Comparison of ENCODE assay signal across 8 cellular contexts in the genomic region with DNA sequence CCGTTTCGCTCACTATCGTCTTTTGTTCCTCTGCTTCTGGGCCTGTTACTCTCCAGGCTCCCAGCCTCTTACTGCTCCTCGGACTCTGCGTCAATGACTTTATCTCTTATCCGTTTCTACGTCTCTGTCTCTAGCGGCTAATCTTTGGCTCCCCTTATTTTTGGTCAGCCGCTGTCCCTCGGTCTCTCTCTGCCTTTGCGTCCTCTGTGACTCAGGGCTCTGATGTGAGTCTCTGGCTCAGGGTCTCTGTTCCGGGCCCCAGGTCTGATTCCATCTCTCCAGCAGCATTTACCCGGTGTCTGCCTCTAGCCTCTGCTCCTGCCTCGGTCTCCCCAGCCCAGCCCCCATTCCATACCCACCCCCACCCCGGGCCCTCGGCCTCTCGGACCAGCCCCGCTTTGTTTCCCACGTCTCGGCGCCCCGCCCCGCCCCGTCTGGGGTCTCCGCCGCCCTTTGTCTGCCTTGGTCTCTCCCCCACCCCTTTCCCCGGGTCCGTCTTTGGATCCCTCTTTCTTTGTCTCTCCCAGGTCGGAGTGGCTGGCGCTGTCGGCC. TPM values are rescaled to one million over a fixed set of nuclear protein-coding genes. Genes with fewer than 3 reads are reported as not detected.
DNase-seq lines count a peak whose midpoint lies in the region; ATAC-seq and TF ChIP-seq lines count a peak whose summit lies in the region.

No MANE protein-coding gene starts in this region.

- intact Hi-C loops in CD8-positive, alpha-beta T cell (cut with DNase I, micrococcal nuclease): loop anchor here (1.0 to 2.0 kb wide), 5 partner anchors 12 to 24 kb away; partner anchors contain the start of genes SEPTIN1 (in 2 of the 2) and TBC1D10B (in 1 of the 2)
- intact Hi-C loops in dendritic cell treated with granulocyte-macrophage colony-stimulating factor and Interleukin-4, amounts not matched to agents 40 ng/mL and 50 ng/mL, for 4 days (cut with micrococcal nuclease): no loop called here

- peaks cover 21% of the 10 kb centered on the region for H3F3A ChIP-seq in MM.1S (ENCODE audit: insufficient read depth, low read length)

- peaks cover 24% of the 10 kb centered on the region for H3K36me3 Mint-ChIP-seq in CD8-positive, alpha-beta T cell
- H3K36me3 Mint-ChIP-seq in dendritic cell treated with granulocyte-macrophage colony-stimulating factor and Interleukin-4, amounts not matched to agents 40 ng/mL and 50 ng/mL, for 4 days (ENCODE audit: low read depth): peaks cover 25% of the 10 kb centered on the region

- H3K79me2 ChIP-seq in MM.1S (ENCODE audit: low read length): peaks cover 25% of the 10 kb centered on the region

- H3K36me3 ChIP-seq in CD8-positive, alpha-beta T cell (ENCODE audit: insufficient read depth, low read length): no peaks in the 10 kb centered on the region
- 0 out of 2 replicates have a peak, but pooled peaks cover 2% of the 10 kb centered on the region for H3K36me3 ChIP-seq in MM.1S (replicated peaks; ENCODE audit: insufficient read depth, low read length)

- no peak for TF ChIP-seq CTCF in CD8-positive, alpha-beta T cell (IDR thresholded peaks at IDR 0.05)
- TF ChIP-seq CTCF in MM.1S (IDR thresholded peaks at IDR 0.05; ENCODE audit: low read length): no peak

- peaks cover 43% of the 10 kb centered on the region for H3K4me1 ChIP-seq in CD8-positive, alpha-beta T cell (ENCODE audit: insufficient read depth, low read length)
- H3K4me1 ChIP-seq in MM.1S (ENCODE audit: low read length): 0 out of 2 replicates have a peak, but pooled peaks cover 4% of the 10 kb centered on the region
- peaks cover 29% of the 10 kb centered on the region for H3K4me1 ChIP-seq in mononuclear cell (ENCODE audit: insufficient read depth, low read length)

- H3K9me3 Mint-ChIP-seq in CD8-positive, alpha-beta T cell: no peaks in the 10 kb centered on the region
- no peaks in the 10 kb centered on the region for H3K9me3 Mint-ChIP-seq in dendritic cell treated with granulocyte-macrophage colony-stimulating factor and Interleukin-4, amounts not matched to agents 40 ng/mL and 50 ng/mL, for 4 days

- H3K9me3 ChIP-seq in CD8-positive, alpha-beta T cell (ENCODE audit: low read length): no peaks in the 10 kb centered on the region
- H3K9me3 ChIP-seq in MM.1S (replicated peaks; ENCODE audit: insufficient read depth, low read length) (no peaks in the 10 kb centered on the region), mononuclear cell (ENCODE audit: low read depth, low read length) (no peaks in the 10 kb centered on the region)

- peaks cover 34% of the 10 kb centered on the region for H3K4me1 Mint-ChIP-seq in CD8-positive, alpha-beta T cell (ENCODE audit: low read depth)
- peaks cover 22% of the 10 kb centered on the region for H3K4me1 Mint-ChIP-seq in dendritic cell treated with granulocyte-macrophage colony-stimulating factor and Interleukin-4, amounts not matched to agents 40 ng/mL and 50 ng/mL, for 4 days (ENCODE audit: low read depth)

- peak overlapping the region; percentile 61; the same call in 1 of the 2 replicates for H3K9ac ChIP-seq in MM.1S (ENCODE audit: low read length)

- H3K4me2 ChIP-seq in MM.1S (ENCODE audit: low read depth, low read length): peak overlapping the region; percentile 86

- no peaks in the 10 kb centered on the region for H4K20me1 ChIP-seq in MM.1S (ENCODE audit: insufficient read depth, low read length)

- CTCF ChIA-PET in CD8-positive, alpha-beta T cell (lab: Charles Lee): interaction anchor here (0.7 to 7.3 kb wide), 7 partner anchors 12 to 36 kb away, joined by 3 to 46 read pairs (median 5); partner anchors contain the start of genes DCTPP1, SEPTIN1 and ZNF771

- no peaks in the 10 kb centered on the region for H3K27me3 Mint-ChIP-seq in CD8-positive, alpha-beta T cell (ENCODE audit: low read depth)
- peaks cover 31% of the 10 kb centered on the region for H3K27me3 Mint-ChIP-seq in dendritic cell treated with granulocyte-macrophage colony-stimulating factor and Interleukin-4, amounts not matched to agents 40 ng/mL and 50 ng/mL, for 4 days

- peak overlapping the region; percentile 91 for H2AFZ ChIP-seq in MM.1S (ENCODE audit: low read length)

- H3K4me3 ChIP-seq in CD8-positive, alpha-beta T cell (ENCODE audit: low read depth, low read length): peak overlapping the region; percentile 60
- H3K4me3 ChIP-seq in MM.1S (ENCODE audit: low read length): peak overlapping the region; percentile 97
- peak overlapping the region; percentile 58 for H3K4me3 ChIP-seq in mononuclear cell (ENCODE audit: low read length)

- peak overlapping the region; percentile 81 for H3K4me3 Mint-ChIP-seq in CD8-positive, alpha-beta T cell
- H3K4me3 Mint-ChIP-seq in dendritic cell treated with granulocyte-macrophage colony-stimulating factor and Interleukin-4, amounts not matched to agents 40 ng/mL and 50 ng/mL, for 4 days: peak overlapping the region; percentile 80

- ATAC-seq in CD8-positive, alpha-beta T cell: no peak
- ATAC-seq in HG02884 (IDR thresholded peaks at IDR 0.05; ENCODE audit: unreplicated experiment): no peak
- no peak for ATAC-seq in GM18519 (IDR thresholded peaks at IDR 0.05; ENCODE audit: low FRiP score, unreplicated experiment)

- peak overlapping the region; percentile 40 for H3K27ac ChIP-seq in CD8-positive, alpha-beta T cell (ENCODE audit: low read depth, low read length)
- H3K27ac ChIP-seq in MM.1S (ENCODE audit: low read length): no peak overlapping the region

- POLR2A ChIA-PET in CD8-positive, alpha-beta T cell (lab: Charles Lee): interaction anchor here (0.9 to 5.5 kb wide), 9 partner anchors 12 to 329 kb away, joined by 3 to 65 read pairs (median 8); partner anchors contain the start of genes ALDOA, SEPTIN1, TBC1D10B and ZNF771

- H3K27me3 ChIP-seq in CD8-positive, alpha-beta T cell (ENCODE audit: insufficient read depth, low read length): no peaks in the 10 kb centered on the region
- H3K27me3 ChIP-seq in MM.1S (replicated peaks; ENCODE audit: insufficient read depth, low read length) (no peaks in the 10 kb centered on the region), mononuclear cell (ENCODE audit: insufficient read depth, low read length) (no peaks in the 10 kb centered on the region)

- peak overlapping the region; percentile 42 for H3K27ac Mint-ChIP-seq in CD8-positive, alpha-beta T cell
- peak overlapping the region; percentile 84 for H3K27ac Mint-ChIP-seq in dendritic cell treated with granulocyte-macrophage colony-stimulating factor and Interleukin-4, amounts not matched to agents 40 ng/mL and 50 ng/mL, for 4 days

- no peak for DNase-seq in CD8-positive, alpha-beta T cell
- DNase-seq in MM.1S (no peak), HPDE6-E6E7 (ENCODE audit: extremely low spot score) (no peak)
- no peak for DNase-seq in effector CD8-positive, alpha-beta T cell (lab: John Stamatoyannopoulos, UW)

- no peaks in the 10 kb centered on the region for H3K9me2 ChIP-seq in MM.1S (replicated peaks; ENCODE audit: insufficient read depth, low read length)

RNA-seq across cellular contexts. Expression of gene ZNF48, which starts 0.5 kb away (rescaled TPM):
- 1 to 10 TPM; 2.3 to 2.4 TPM for total RNA-seq in CD8-positive, alpha-beta T cell
- total RNA-seq in mononuclear cell: 3.8 TPM

RNA-seq across cellular contexts. Expression of gene SEPTIN1, which starts 12.3 kb away (rescaled TPM):
- 100 to 1,000 TPM; 147 to 150 TPM for total RNA-seq in CD8-positive, alpha-beta T cell
- 38.7 TPM for total RNA-seq in mononuclear cell

RNA-seq across cellular contexts. Expression of gene ZNF771, which starts 12.7 kb away (rescaled TPM):
- under 1 TPM; 0.87 to 0.92 TPM for total RNA-seq in CD8-positive, alpha-beta T cell
- 1.0 TPM for total RNA-seq in mononuclear cell

RNA-seq across cellular contexts. Expression of gene MYL11, which starts 20.1 kb away (rescaled TPM):
- 1 to 10 TPM; 3.0 to 3.1 TPM for total RNA-seq in CD8-positive, alpha-beta T cell
- total RNA-seq in mononuclear cell: 2.1 TPM

RNA-seq across cellular contexts. Expression of gene TBC1D10B, which starts 24.4 kb away (rescaled TPM):
- total RNA-seq in CD8-positive, alpha-beta T cell: 10 to 100 TPM; 12.3 to 13.8 TPM
- total RNA-seq in mononuclear cell: 12.0 TPM
